8 cellular contexts compared by ENCODE assay signal in the genomic region with DNA sequence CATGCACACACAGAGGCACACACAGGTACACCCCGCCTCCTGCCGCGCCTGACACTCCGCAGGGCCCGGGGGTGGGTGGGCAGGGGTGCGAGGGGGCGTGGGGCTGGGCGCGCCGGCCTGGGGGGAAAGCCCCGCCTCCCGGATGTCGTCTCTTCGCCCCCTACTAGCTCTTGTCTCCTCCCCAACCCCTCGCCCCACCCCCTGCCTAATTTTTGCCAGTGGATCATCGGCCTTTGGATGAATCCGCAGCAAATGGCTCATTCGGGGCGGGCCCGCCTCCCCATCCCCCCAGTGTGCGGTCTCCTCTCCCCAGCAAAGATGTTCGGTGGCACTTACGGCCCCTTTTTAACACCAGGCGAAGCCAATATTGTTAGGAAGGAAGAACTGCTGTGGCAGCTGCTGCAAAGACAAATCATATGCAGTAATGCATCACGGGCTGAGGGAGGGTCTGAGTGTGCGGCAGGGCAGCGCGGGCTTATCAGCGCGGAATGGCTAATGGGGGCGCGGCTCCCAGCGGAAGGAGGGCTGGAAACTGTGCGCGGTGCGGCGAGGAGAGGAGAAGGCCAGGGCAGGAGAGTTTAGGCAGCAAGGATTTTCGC. TPM values are rescaled to one million over a fixed set of nuclear protein-coding genes. Genes with fewer than 3 reads are reported as not detected.
A peak's percentile ranks its signal among the peaks of the same experiment; 100 is the strongest.
DNase-seq lines count a peak whose midpoint lies in the region; TF ChIP-seq lines count a peak whose summit lies in the region.

No MANE protein-coding gene starts in this region.

- H3K36me3 ChIP-seq in colonic mucosa: no peaks in the 10 kb centered on the region
- no peaks in the 10 kb centered on the region for H3K36me3 ChIP-seq in mucosa of rectum (ENCODE audit: control insufficient read depth in 2 of 2, insufficient read depth in 2 of 2, low read length in 2 of 2)
- no peaks in the 10 kb centered on the region for H3K36me3 ChIP-seq in urinary bladder (ENCODE audit: insufficient read depth)

- H3K27ac ChIP-seq in colonic mucosa (peak overlapping the region; percentile 40), mucosa of rectum (ENCODE audit: low read depth in 2 of 2, low read length in 2 of 2) (peak overlapping the region; percentile 58 to 61), urinary bladder (ENCODE audit: low read depth) (no peak overlapping the region)

- no peaks in the 10 kb centered on the region for H3K9me3 ChIP-seq in colonic mucosa
- no peaks in the 10 kb centered on the region for H3K9me3 ChIP-seq in mucosa of rectum (ENCODE audit: control insufficient read depth in 2 of 2, low read length in 2 of 2)

- H3K4me3 ChIP-seq in colonic mucosa (no peak overlapping the region), mucosa of rectum (ENCODE audit: low read length in 2 of 2) (peak overlapping the region in 1 of 2 donors; percentile 27), urinary bladder (ENCODE audit: low read depth, low read length) (peak overlapping the region; percentile 12)

- intact Hi-C loops in colonic mucosa (cut with DNase I): no loop called here

- TF ChIP-seq CTCF in colonic mucosa (IDR thresholded peaks at IDR 0.05): no peak

- peaks cover 12% of the 10 kb centered on the region for H3K4me1 ChIP-seq in colonic mucosa
- H3K4me1 ChIP-seq in mucosa of rectum (ENCODE audit: control insufficient read depth in 2 of 2, insufficient read depth in 2 of 2, low read length in 2 of 2): peaks cover 46 to 57% of the 10 kb centered on the region in 2 donors
- H3K4me1 ChIP-seq in urinary bladder (ENCODE audit: insufficient read depth): no peaks in the 10 kb centered on the region

- H3K27me3 ChIP-seq in colonic mucosa: peaks cover 3% of the 10 kb centered on the region
- H3K27me3 ChIP-seq in mucosa of rectum (ENCODE audit: control insufficient read depth in 2 of 2, insufficient read depth in 2 of 2, low read length in 2 of 2): peaks cover 0 to 8% of the 10 kb centered on the region in 2 donors

- DNase-seq in stimulated activated CD4-positive, alpha-beta T cell treated with anti-CD3 and anti-CD28 coated beads, Interleukin-15, amount 100 ng/mL, for 24 hours: peak; percentile 38
- no peak for DNase-seq in stimulated activated CD4-positive, alpha-beta T cell treated with anti-CD3 and anti-CD28 coated beads, Interleukin-2, amount 100 ng/mL, for 48 hours
- DNase-seq in colonic mucosa: peak; percentile 62
- no peak for DNase-seq in NCI-H1105 treated with DMSO at 0.1 percent for 48 hours (lab: John Stamatoyannopoulos, UW)
- no peak for DNase-seq in NK-92 treated with Interleukin-12 subunit alpha and Interleukin-12 subunit beta, amount 100 ng/mL, for 24 hours (lab: John Stamatoyannopoulos, UW)
- DNase-seq in CD1c-positive myeloid dendritic cell (ENCODE audit: extremely low spot score): no peak

- H3K9ac ChIP-seq in colonic mucosa (ENCODE audit: low read depth in 2 of 2, low read length in 2 of 2): no peak overlapping the region
- H3K9ac ChIP-seq in mucosa of rectum (ENCODE audit: low read depth in 1 of 2, low read length in 2 of 2): peak overlapping the region; percentile 14 to 45

- WGBS in urinary bladder: 2% methylated on average over 38 of the region's 38 CpGs

RNA-seq across cellular contexts. Expression of a gene that starts 13.4 kb away (rescaled TPM):
- 10 to 100 TPM; 53.0 to 59.9 TPM for total RNA-seq in colonic mucosa
- 18.1 TPM for total RNA-seq in urinary bladder
- 17.6 TPM for polyA plus RNA-seq in urinary bladder

Comparison
In these comparisons a context has a peak if more than half of its experiments do, and no peak if none do; other contexts are left out.
1. DNase-seq: peak in stimulated activated CD4-positive, alpha-beta T cell treated with anti-CD3 and anti-CD28 coated beads, Interleukin-15, amount 100 ng/mL, for 24 hours (single experiment) and colonic mucosa (single experiment); none in stimulated activated CD4-positive, alpha-beta T cell treated with anti-CD3 and anti-CD28 coated beads, Interleukin-2, amount 100 ng/mL, for 48 hours (0 of 2), NCI-H1105 treated with DMSO at 0.1 percent for 48 hours (single experiment), NK-92 treated with Interleukin-12 subunit alpha and Interleukin-12 subunit beta, amount 100 ng/mL, for 24 hours (single experiment) and CD1c-positive myeloid dendritic cell (single experiment).
2. H3K9ac ChIP-seq: peak in mucosa of rectum (2 of 2); none in colonic mucosa (0 of 2).